ENCODE assay signal across 8 cellular contexts in genomic region chr4:16289872-16290554, GRCh38.
DNase-seq lines count a peak whose midpoint lies in the region; ATAC-seq and TF ChIP-seq lines count a peak whose summit lies in the region.

No MANE protein-coding gene starts in this region.

- H4K20me1 ChIP-seq in SK-N-SH (ENCODE audit: insufficient read depth): no peaks in the 10 kb centered on the region

- peak overlapping the region; percentile 59; the same call in 1 of the 2 replicates for H3K4me2 ChIP-seq in SK-N-SH

- intact Hi-C loops in prostate gland (cut with DNase I): loop anchor here (5.0 to 10.0 kb wide), 2 partner anchors 1032 to 1175 kb away; no protein-coding TSS in a partner anchor

- no peak for TF ChIP-seq POLR2A in prostate gland (IDR thresholded peaks at IDR 0.05)

- TF ChIP-seq RAD21 in SK-N-SH (IDR thresholded peaks at IDR 0.05; ENCODE audit: low read length): peak; percentile 81

- peak; percentile 82 for TF ChIP-seq CTCF in SK-N-SH (IDR thresholded peaks at IDR 0.05)
- TF ChIP-seq CTCF in prostate gland (IDR thresholded peaks at IDR 0.05): peak; percentile 9 to 63 (median 62)

- H2AFZ ChIP-seq in SK-N-SH (ENCODE audit: low read depth): peak overlapping the region; percentile 86

- peak; percentile 53 for ATAC-seq in HG03575 (IDR thresholded peaks at IDR 0.05; ENCODE audit: extremely low read depth, insufficient number of reproducible peaks, low FRiP score, unreplicated experiment)
- no peak for ATAC-seq in GM19328 (IDR thresholded peaks at IDR 0.05; ENCODE audit: unreplicated experiment)

- no peak for TF ChIP-seq EP300 in SK-N-SH (IDR thresholded peaks at IDR 0.05; ENCODE audit: borderline replicate concordance in 1 of 2, low read depth in 1 of 2, low read length in 1 of 2)

- DNase-seq in NCI-H1105 treated with DMSO at 0.1 percent for 48 hours (lab: John Stamatoyannopoulos, UW) (peak; percentile 4), NCI-H1105 (lab: John Stamatoyannopoulos, UW) (no peak), SK-N-SH (peak; percentile 51), fibroblast of the conjunctiva (ENCODE audit: low read depth) (peak; percentile 21), prostate gland (ENCODE audit: low spot score) (no peak), MV-4-11 (lab: John Stamatoyannopoulos, UW) (no peak)

- H3K4me3 ChIP-seq in SK-N-SH (ENCODE audit: low read depth in 2 of 2, low read length in 1 of 2): peak overlapping the region in 1 of 2 experiments; percentile 26; a peak in 1 of 4 replicates
- H3K4me3 ChIP-seq in prostate gland: no peak overlapping the region

- CTCF ChIA-PET in SK-N-SH (lab: Yijun Ruan, JAX): interaction anchor here (0.6 to 5.4 kb wide), 18 partner anchors 8 to 1184 kb away, joined by 3 to 40 read pairs (median 4); no protein-coding TSS in a partner anchor

- no peaks in the 10 kb centered on the region for H3K79me2 ChIP-seq in SK-N-SH (ENCODE audit: insufficient read depth)

- H3F3A ChIP-seq in SK-N-SH (replicated peaks; ENCODE audit: insufficient read depth): no peaks in the 10 kb centered on the region

- no peak overlapping the region for H3K27ac ChIP-seq in SK-N-SH (ENCODE audit: low read depth in 2 of 2, low read length in 1 of 2)
- no peak overlapping the region for H3K27ac ChIP-seq in prostate gland

- H3K4me1 ChIP-seq in SK-N-SH (ENCODE audit: control insufficient read depth in 1 of 2, insufficient read depth in 2 of 2, low read depth in 1 of 2, low read length in 1 of 2) (peaks cover 0 to 5% of the 10 kb centered on the region in 2 experiments; a peak in 2 of 4 replicates), prostate gland (replicated peaks) (no peaks in the 10 kb centered on the region)

- WGBS in SK-N-SH (ENCODE audit: low lambda C conversion rate): 10% methylated on average over 4 of the region's 4 CpGs
- WGBS in prostate gland: 3% methylated on average over 4 of the region's 4 CpGs

- H3K9me2 ChIP-seq in SK-N-SH: no peaks in the 10 kb centered on the region

- H3K27me3 ChIP-seq in SK-N-SH (ENCODE audit: insufficient read depth) (no peaks in the 10 kb centered on the region), prostate gland (replicated peaks; ENCODE audit: insufficient read depth) (no peaks in the 10 kb centered on the region)

- no peaks in the 10 kb centered on the region for H3K9me3 ChIP-seq in SK-N-SH
- no peaks in the 10 kb centered on the region for H3K9me3 ChIP-seq in prostate gland

- POLR2A ChIA-PET in SK-N-SH (lab: Yijun Ruan, JAX): no interaction called here

- no peaks in the 10 kb centered on the region for H3K36me3 ChIP-seq in SK-N-SH (replicated peaks in 1 of 2; ENCODE audit: control insufficient read depth in 1 of 2, insufficient read depth in 2 of 2, low read length in 1 of 2)
- H3K36me3 ChIP-seq in prostate gland: no peaks in the 10 kb centered on the region

- H3K9ac ChIP-seq in SK-N-SH: no peak overlapping the region

TF ChIP-seq in SK-N-SH, 30 proteins besides CTCF, POLR2A, EP300 and RAD21:
- TF ChIP-seq POLR2AphosphoS5 (IDR thresholded peaks at IDR 0.05; ENCODE audit: low read depth, low read length) (no peak), SMC3 (IDR thresholded peaks at IDR 0.05; ENCODE audit: low read depth, low read length) (peak; percentile 53), NRF1 (IDR thresholded peaks at IDR 0.05; ENCODE audit: low read depth, low read length) (no peak), EZH2phosphoT487 (IDR thresholded peaks at IDR 0.05; ENCODE audit: borderline replicate concordance, low read depth) (no peak)
- TF ChIP-seq, protein P1, sequence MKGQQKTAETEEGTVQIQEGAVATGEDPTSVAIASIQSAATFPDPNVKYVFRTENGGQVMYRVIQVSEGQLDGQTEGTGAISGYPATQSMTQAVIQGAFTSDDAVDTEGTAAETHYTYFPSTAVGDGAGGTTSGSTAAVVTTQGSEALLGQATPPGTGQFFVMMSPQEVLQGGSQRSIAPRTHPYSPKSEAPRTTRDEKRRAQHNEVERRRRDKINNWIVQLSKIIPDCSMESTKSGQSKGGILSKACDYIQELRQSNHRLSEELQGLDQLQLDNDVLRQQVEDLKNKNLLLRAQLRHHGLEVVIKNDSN (IDR thresholded peaks at IDR 0.05; ENCODE audit: borderline replicate concordance, low read depth): no peak

Comparison
In these comparisons a context has a peak if more than half of its experiments do, and no peak if none do; other contexts are left out.
1. DNase-seq: peak in NCI-H1105 treated with DMSO at 0.1 percent for 48 hours (single experiment), SK-N-SH (single experiment) and fibroblast of the conjunctiva (single experiment); none in NCI-H1105 (single experiment), prostate gland (single experiment) and MV-4-11 (single experiment).